1 cellular context compared by ENCODE assay signal in the genomic region with DNA sequence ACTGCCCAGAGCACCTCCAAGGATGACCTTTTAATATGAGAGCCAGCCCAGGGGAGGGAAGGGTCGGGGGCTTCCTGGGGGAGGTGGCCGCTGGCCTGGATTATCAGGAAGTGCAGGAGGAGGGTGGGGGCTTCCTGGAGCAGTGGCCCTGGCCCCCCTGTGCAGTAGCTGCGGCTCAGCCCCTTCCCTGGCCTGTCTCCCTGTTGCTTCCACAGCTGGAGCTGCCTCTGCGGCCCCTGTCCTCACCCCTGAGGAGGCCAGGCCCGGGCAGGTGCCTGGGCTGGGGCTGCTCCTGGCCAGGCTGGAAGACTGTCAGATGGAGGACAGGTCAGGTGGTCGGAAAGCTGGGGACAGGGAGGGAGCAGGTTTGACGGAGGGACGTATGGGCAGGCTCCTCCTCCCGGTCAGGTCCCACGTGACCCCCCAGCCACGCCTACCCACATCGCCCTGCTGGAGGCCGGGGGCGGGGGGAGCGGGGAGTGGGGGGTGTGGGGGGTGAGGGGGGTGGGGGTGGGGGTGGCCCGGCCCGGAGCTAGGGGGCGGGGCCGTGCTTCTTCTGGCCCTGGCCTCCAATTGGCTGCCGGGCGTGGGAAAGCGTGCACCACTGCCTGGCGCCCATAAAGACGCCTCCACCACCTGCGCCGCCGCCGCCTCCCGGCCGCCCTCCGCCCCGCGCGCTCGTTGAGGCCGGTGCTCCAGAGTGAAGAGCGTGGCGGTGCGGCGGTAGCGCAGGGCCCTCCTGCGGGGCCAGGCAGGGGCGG.
TF ChIP-seq lines count a peak whose summit lies in the region.

No MANE protein-coding gene starts in this region.

TF ChIP-seq in endothelial cell of umbilical vein, 7 proteins besides CTCF, POLR2A, EP300 and RAD21 (continued from another document):
- TF ChIP-seq GATA2 (IDR thresholded peaks at IDR 0.05; ENCODE audit: insufficient read depth, insufficient read length, low read depth, low read length): no peak
- no peak for TF ChIP-seq MYC (IDR thresholded peaks at IDR 0.05; ENCODE audit: low read depth, low read length)
- no peak for TF ChIP-seq JUN (IDR thresholded peaks at IDR 0.05; ENCODE audit: borderline replicate concordance, insufficient read depth, insufficient read length, low read depth)
